16 cellular contexts compared by ENCODE assay signal in genomic region chr2:8806885-8807701, GRCh38.
"Had no signal": no experiment of that assay in that cellular context is flagged by ENCODE, and none has a peak within 500 bp of the region (broad histone marks: within the 10 kb centered on the region; RNA-seq: fewer than 3 reads in every experiment).

No MANE protein-coding gene starts in this region.

- H3K9me3 ChIP-seq: testis had no signal

- H3K27me3 ChIP-seq: brain microvascular endothelial cell, testis had no signal

- H3K4me1 ChIP-seq: testis had no signal

- ATAC-seq: activated CD4-positive, alpha-beta T cell treated with anti-CD3 and anti-CD28 coated beads for 36 hours; activated CD8-positive, alpha-beta T cell treated with anti-CD3 and anti-CD28 coated beads, Interleukin-2, amount 10 ng/mL, durations not matched to agents 7 days and 5 days; activated naive CD8-positive, alpha-beta T cell treated with anti-CD3 and anti-CD28 coated beads, Interleukin-2, amount 50 U/mL, for 24 hours had no signal

- H3K4me3 ChIP-seq: coronary artery, skin epidermis, testis had no signal

- H3K27ac ChIP-seq: brain microvascular endothelial cell, coronary artery, skin epidermis, testis, VCaP had no signal

- DNase-seq: activated CD4-positive, alpha-beta T cell treated with anti-CD3 and anti-CD28 coated beads for 36 hours; activated CD8-positive, alpha-beta T cell treated with anti-CD3 and anti-CD28 coated beads, Interleukin-2, amount 10 ng/mL, durations not matched to agents 7 days and 5 days; activated naive CD4-positive, alpha-beta T cell treated with anti-CD3 and anti-CD28 coated beads, Interleukin-2, amount 10 ng/mL, durations not matched to agents 7 days and 5 days; activated naive CD8-positive, alpha-beta T cell treated with anti-CD3 and anti-CD28 coated beads, Interleukin-2, amount 50 U/mL, for 24 hours; activated T-cell treated with anti-CD3 and anti-CD28 coated beads, Interleukin-2, amount 50 U/mL, for 24 hours; anterior cingulate cortex; brain microvascular endothelial cell; head of caudate nucleus; midbrain; occipital lobe; stimulated activated CD4-positive, alpha-beta T cell treated with anti-CD3 and anti-CD28 coated beads, Interleukin-15, amount 100 ng/mL, for 24 hours; stimulated activated CD4-positive, alpha-beta T cell treated with anti-CD3 and anti-CD28 coated beads, Interleukin-2, amount 100 ng/mL, for 48 hours; testis had no signal
